ENCODE assay signal across 25 cellular contexts in the genomic region with DNA sequence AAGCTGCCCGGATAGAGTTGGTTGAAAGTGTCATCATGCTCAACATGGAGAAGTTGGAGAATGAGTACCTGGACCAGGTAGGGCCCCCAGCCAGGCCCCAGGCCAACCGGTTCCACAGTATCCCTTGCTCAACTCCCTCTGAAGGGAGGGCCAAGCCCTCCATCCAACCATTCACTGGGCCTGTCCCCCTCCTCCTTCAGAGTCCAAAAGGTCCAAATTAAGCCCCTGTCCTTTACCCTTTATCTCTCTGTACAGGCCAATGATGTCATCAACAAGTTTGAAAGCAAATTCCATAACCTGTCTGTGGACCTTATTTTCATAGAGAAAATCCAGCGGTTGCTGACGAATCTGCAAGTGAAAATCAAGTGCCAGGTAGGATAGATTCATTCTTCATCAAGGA. TPM values are rescaled to one million over a fixed set of nuclear protein-coding genes. Genes with fewer than 3 reads are reported as not detected.
DNase-seq lines count a peak whose midpoint lies in the region; ATAC-seq, FAIRE-seq and TF ChIP-seq lines count a peak whose summit lies in the region.
"Had no signal": no experiment of that assay in that cellular context is flagged by ENCODE, and none has a peak within 500 bp of the region (broad histone marks: within the 10 kb centered on the region; RNA-seq: fewer than 3 reads in every experiment).

No MANE protein-coding gene starts in this region.

- H3K36me3 Mint-ChIP-seq in neural crest cell (ENCODE audit: low read depth) = peaks cover 3% of the 10 kb centered on the region

- in situ Hi-C loops in HepG2 (cut with HindIII; ENCODE audit: extremely low pct_ligation_motif_present, low pct_unique_long_range_greater_than_20kb) (no loop called here), K562 (cut with MboI) (no loop called here)

- H2AFZ ChIP-seq in HepG2 (ENCODE audit: low read length) = no peak overlapping the region
- H2AFZ ChIP-seq in K562 (ENCODE audit: low read depth, low read length) = no peak overlapping the region

- ATAC-seq in HepG2 (peak; percentile 75), right lobe of liver (no peak), K562 (no peak), foreskin keratinocyte (no peak)
- ATAC-seq: A549; CD8-positive, alpha-beta T cell; GM12878 had no signal

- no peaks in the 10 kb centered on the region for H4K20me1 ChIP-seq in HepG2 (ENCODE audit: insufficient read depth, low read length)
- H4K20me1 ChIP-seq in K562 (replicated peaks; ENCODE audit: control insufficient read depth, insufficient read depth, low read length) = no peaks in the 10 kb centered on the region
- H4K20me1 ChIP-seq: BLaER1 treated with 17β-estradiol and CSF1 and Interleukin-3, amounts not matched to agents 10 nM and 100 nM had no signal

- TF ChIP-seq EP300 in HepG2 (IDR thresholded peaks at IDR 0.05; ENCODE audit: low read depth in 2 of 2, low read length in 2 of 2) = no peak
- no peak for TF ChIP-seq EP300 in HepG2 (CRISPR knock-in tag; IDR thresholded peaks at IDR 0.05; ENCODE audit: borderline replicate concordance)
- no peak for TF ChIP-seq EP300 in K562 (IDR thresholded peaks at IDR 0.05; ENCODE audit: low read length)

- H3K9me1 ChIP-seq in K562 (ENCODE audit: control insufficient read depth, insufficient read depth, low read length) = no peaks in the 10 kb centered on the region

- H3K4me3 Mint-ChIP-seq in neural crest cell = no peak overlapping the region
- H3K4me3 Mint-ChIP-seq: B cell; CD4-positive, alpha-beta T cell; CD8-positive, alpha-beta T cell had no signal

- H3K27me3 Mint-ChIP-seq in neural crest cell (ENCODE audit: low read depth) = no peaks in the 10 kb centered on the region
- H3K27me3 Mint-ChIP-seq: B cell; CD4-positive, alpha-beta T cell had no signal

- H3K9me3 ChIP-seq in HepG2 (ENCODE audit: low read length) (no peaks in the 10 kb centered on the region), right lobe of liver (no peaks in the 10 kb centered on the region), K562 (replicated peaks; ENCODE audit: control insufficient read depth, insufficient read depth, low read depth, low read length) (no peaks in the 10 kb centered on the region)
- H3K9me3 ChIP-seq: A549; BLaER1 treated with 17β-estradiol and CSF1 and Interleukin-3, amounts not matched to agents 10 nM and 100 nM had no signal

- CTCF ChIA-PET in HepG2 (lab: Yijun Ruan, JAX; ENCODE audit: low intra/inter-chr PET ratio, low total read pairs) (no interaction called here), K562 (lab: Yijun Ruan, JAX; ENCODE audit: low intra/inter-chr PET ratio) (no interaction called here)

- H3K9ac ChIP-seq in HepG2 (ENCODE audit: insufficient read depth, low read depth, low read length) (no peak overlapping the region), K562 (ENCODE audit: insufficient read depth in 1 of 2, low read depth in 2 of 2, low read length in 2 of 2) (no peak overlapping the region)
- H3K9ac ChIP-seq: BLaER1 treated with 17β-estradiol and CSF1 and Interleukin-3, amounts not matched to agents 10 nM and 100 nM had no signal

- no peak for FAIRE-seq in HepG2 (lab: Jason Lieb, UNC)
- FAIRE-seq in K562 (lab: Jason Lieb, UNC) = no peak
- FAIRE-seq: A549, GM12878, GM12892, GM19239 had no signal

- no peaks in the 10 kb centered on the region for H3K9me3 Mint-ChIP-seq in neural crest cell
- H3K9me3 Mint-ChIP-seq: CD4-positive, alpha-beta T cell; CD8-positive, alpha-beta T cell had no signal

- 52% methylated on average over 4 of the region's 4 CpGs for WGBS in HepG2 (ENCODE audit: low lambda C conversion rate)
- WGBS in right lobe of liver (ENCODE audit: insufficient coverage, low coverage, low lambda C conversion rate, missing lambda C conversion rate) = 74% methylated on average over 3 of the region's 4 CpGs
- 44% methylated on average over 4 of the region's 4 CpGs for WGBS in K562 (ENCODE audit: insufficient coverage, low coverage, missing lambda C conversion rate)

- H3K4me1 Mint-ChIP-seq in neural crest cell = no peaks in the 10 kb centered on the region
- H3K4me1 Mint-ChIP-seq: B cell had no signal

- H3K27me3 ChIP-seq in HepG2 (ENCODE audit: control insufficient read depth in 1 of 2, insufficient read depth in 2 of 2, low read length in 2 of 2) = no peaks in the 10 kb centered on the region
- no peaks in the 10 kb centered on the region for H3K27me3 ChIP-seq in right lobe of liver
- H3K27me3 ChIP-seq in K562 (ENCODE audit: control insufficient read depth in 2 of 2, insufficient read depth in 2 of 2, low read length in 2 of 2) = no peaks in the 10 kb centered on the region
- H3K27me3 ChIP-seq in foreskin keratinocyte = no peaks in the 10 kb centered on the region
- H3K27me3 ChIP-seq: BLaER1 treated with 17β-estradiol and CSF1 and Interleukin-3, amounts not matched to agents 10 nM and 100 nM had no signal

- no peaks in the 10 kb centered on the region for H3K79me2 ChIP-seq in HepG2 (ENCODE audit: insufficient read depth, low read length)
- no peaks in the 10 kb centered on the region for H3K79me2 ChIP-seq in K562 (ENCODE audit: control insufficient read depth, insufficient read depth, low read length)

- BruUV-seq in HepG2 (replicated peaks; lab: Mats Ljungman, UMichigan) (no TSS peak), K562 (replicated peaks; lab: Mats Ljungman, UMichigan) (no TSS peak)

- H3K27ac Mint-ChIP-seq in neural crest cell (ENCODE audit: unreplicated experiment) = peak overlapping the region; percentile 16
- H3K27ac Mint-ChIP-seq: B cell; CD4-positive, alpha-beta T cell; CD8-positive, alpha-beta T cell had no signal

- no peak overlapping the region for H3K27ac ChIP-seq in HepG2 (ENCODE audit: extremely low read length, insufficient read depth, low read length)
- no peak overlapping the region for H3K27ac ChIP-seq in right lobe of liver
- no peak overlapping the region for H3K27ac ChIP-seq in K562 (ENCODE audit: extremely low read depth, low read depth, low read length)
- no peak overlapping the region for H3K27ac ChIP-seq in foreskin keratinocyte
- H3K27ac ChIP-seq: 22Rv1; A549; BLaER1 treated with 17β-estradiol and CSF1 and Interleukin-3, amounts not matched to agents 10 nM and 100 nM; C4-2B had no signal

- H3K4me3 ChIP-seq in HepG2 (replicated peaks in 1 of 3; ENCODE audit: insufficient read depth in 1 of 3, low read depth in 2 of 3, low read length in 3 of 3) = no peak overlapping the region
- no peak overlapping the region for H3K4me3 ChIP-seq in right lobe of liver
- no peak overlapping the region for H3K4me3 ChIP-seq in K562
- H3K4me3 ChIP-seq: A549; BLaER1 treated with 17β-estradiol and CSF1 and Interleukin-3, amounts not matched to agents 10 nM and 100 nM; GM12878 had no signal

- POLR2A ChIA-PET in HepG2 (lab: Yijun Ruan, JAX) = no interaction called here
- POLR2A ChIA-PET in K562 (lab: Yijun Ruan, JAX) = no interaction called here

- 0 out of 2 replicates have a peak overlapping the region, but pooled peaks have one; percentile 13 for H3K4me2 ChIP-seq in HepG2 (ENCODE audit: low read depth, low read length)
- H3K4me2 ChIP-seq in K562 (ENCODE audit: insufficient read depth, low read length) = no peak overlapping the region
- H3K4me2 ChIP-seq: A549; BLaER1 treated with 17β-estradiol and CSF1 and Interleukin-3, amounts not matched to agents 10 nM and 100 nM had no signal

- intact Hi-C loops in HepG2 (cut with micrococcal nuclease; ENCODE audit: unreplicated experiment) (no loop called here), right lobe of liver (cut with DNase I) (no loop called here), K562 (cut with micrococcal nuclease) (no loop called here)

- H3K4me1 ChIP-seq in HepG2 (ENCODE audit: insufficient read depth, low read length) (peaks cover 19% of the 10 kb centered on the region), right lobe of liver (no peaks in the 10 kb centered on the region), K562 (replicated peaks in 1 of 2; ENCODE audit: control insufficient read depth in 2 of 2, insufficient read depth in 2 of 2, low read length in 2 of 2) (no peaks in the 10 kb centered on the region), foreskin keratinocyte (no peaks in the 10 kb centered on the region)
- H3K4me1 ChIP-seq: A549 had no signal

- no peak for TF ChIP-seq POLR2A in HepG2 (IDR thresholded peaks at IDR 0.05; ENCODE audit: insufficient read depth in 1 of 2, low read depth in 2 of 2, low read length in 2 of 2)
- no peak for TF ChIP-seq POLR2A in right lobe of liver (IDR thresholded peaks at IDR 0.05)
- TF ChIP-seq POLR2A in K562 (conservative IDR thresholded peaks at IDR 0.05) = no peak

- TF ChIP-seq CTCF in HepG2 (CRISPR knock-in tag; IDR thresholded peaks at IDR 0.05) (no peak), right lobe of liver (IDR thresholded peaks at IDR 0.05) (no peak), K562 (IDR thresholded peaks at IDR 0.05 in 2 of 3, conservative IDR thresholded peaks at IDR 0.05 in 1 of 3; ENCODE audit: insufficient read depth in 2 of 3, low read depth in 1 of 3, low read length in 3 of 3) (no peak), neural crest cell (conservative IDR thresholded peaks at IDR 0.05) (no peak), foreskin keratinocyte (conservative IDR thresholded peaks at IDR 0.05) (no peak)

- TF ChIP-seq RAD21 in HepG2 (CRISPR knock-in tag; IDR thresholded peaks at IDR 0.05) (no peak), K562 (CRISPR knock-in tag; conservative IDR thresholded peaks at IDR 0.05 in 1 of 2, IDR thresholded peaks at IDR 0.05 in 1 of 2) (no peak)

- DNase-seq in HepG2 (ENCODE audit: low spot score) = peak; percentile 35
- no peak for DNase-seq in right lobe of liver
- no peak for DNase-seq in K562 (ENCODE audit: extremely low read depth in 1 of 4, low spot score in 3 of 4)
- no peak for DNase-seq in neural crest cell (ENCODE audit: low read depth, low spot score)
- DNase-seq in ecto neural progenitor cell (ENCODE audit: low spot score) = no peak
- no peak for DNase-seq in SHP77 (lab: John Stamatoyannopoulos, UW)
- DNase-seq in foreskin keratinocyte = no peak
- DNase-seq: AML-193; CD4-positive, alpha-beta T cell; CD8-positive, alpha-beta T cell; DMS 273 treated with DMSO at 0.1 percent for 48 hours; DMS153; DMS53; DMS79; DND-41; EL; GDM1 had no signal

- H3K36me3 ChIP-seq in HepG2 (replicated peaks in 1 of 2; ENCODE audit: control insufficient read depth in 1 of 2, insufficient read depth in 2 of 2, low read length in 2 of 2) = no peaks in the 10 kb centered on the region
- H3K36me3 ChIP-seq in right lobe of liver = no peaks in the 10 kb centered on the region
- H3K36me3 ChIP-seq in K562 (ENCODE audit: control insufficient read depth, insufficient read depth, low read length) = no peaks in the 10 kb centered on the region
- H3K36me3 ChIP-seq: BLaER1 treated with 17β-estradiol and CSF1 and Interleukin-3, amounts not matched to agents 10 nM and 100 nM had no signal

RNA-seq across cellular contexts. Expression of a gene that starts 47.2 kb away (rescaled TPM):
- total RNA-seq in HepG2 (2016; rRNA removed; fragmentation: Illumina TruSeq; extraction: Trizol) (1.5 and 2.5 TPM in 2 replicates), right lobe of liver (1 to 10 TPM in 3 of 6 experiments, under 1 TPM in 3; 0.31 to 1.5 (median 1.0) TPM), K562 (2014; rRNA removed) (2.5 and 2.7 TPM in 2 replicates), K562 (2014; rRNA removed; fragmentation: Illumina TruSeq; extraction: Trizol) (4.2 and 5.4 TPM in 2 replicates), K562 (2015; rRNA removed; fragmentation: Illumina TruSeq; extraction: Trizol) (3.7 and 5.1 TPM in 2 replicates), K562 (2021) (2.3 TPM in 2 replicates), neural crest cell (6.6 and 10.1 TPM in 2 replicates), foreskin keratinocyte (0.42 and 0.54 TPM in 2 replicates)
- total RNA-seq in HepG2 (2016; cell fraction: cytosol; rRNA removed; fragmentation: Illumina TruSeq; extraction: Trizol; ENCODE audit: low read depth) = 7.5 and 9.6 TPM in 2 replicates
- total RNA-seq in HepG2 (2016; cell fraction: insoluble cytoplasmic fraction; rRNA removed; fragmentation: Illumina TruSeq; extraction: Trizol) = 0.43 and 1.6 TPM in 2 replicates
- total RNA-seq in HepG2 (2016; cell fraction: membrane; rRNA removed; fragmentation: Illumina TruSeq; extraction: Trizol) = 2.1 and 2.3 TPM in 2 replicates
- 2.6 and 4.0 TPM in 2 replicates for total RNA-seq in HepG2 (2016; cell fraction: nucleus; rRNA removed; fragmentation: Illumina TruSeq; extraction: Trizol)
- polyA plus RNA-seq in HepG2 (2011; rRNA removed) (1.7 and 2.2 TPM in 2 replicates), K562 (2011; rRNA removed) (2.0 and 2.8 TPM in 2 replicates), K562 (2014; fragmentation: Illumina TruSeq; extraction: Trizol) (2.0 and 3.2 TPM in 2 replicates), K562 (2014; fragmentation: Nextera tagmentation; extraction: Ambion mirVana) (under 1 TPM; 0.56 to 0.70 TPM), K562 (2014; rRNA removed) (2.7 and 3.9 TPM in 2 replicates), foreskin keratinocyte (0.17 and 0.21 TPM in 2 replicates)
- polyA plus RNA-seq in HepG2 (2011; cell fraction: cytosol; rRNA removed) = 0.23 and 0.51 TPM in 2 replicates
- polyA plus RNA-seq in HepG2 (2011; cell fraction: nucleus; rRNA removed) = 5.7 and 6.8 TPM in 2 replicates
- polyA plus RNA-seq in HepG2 (2012) = 3.1 and 4.3 TPM in 2 replicates
- polyA plus RNA-seq in HepG2 (2016; cell fraction: cytosol; fragmentation: Illumina TruSeq; extraction: Trizol; ENCODE audit: low read depth) = 0.29 and 0.64 TPM in 2 replicates
- 0.76 and 1.0 TPM in 2 replicates for polyA plus RNA-seq in HepG2 (2016; cell fraction: insoluble cytoplasmic fraction; fragmentation: Illumina TruSeq; extraction: Trizol; ENCODE audit: low read depth)
- polyA plus RNA-seq in HepG2 (2016; cell fraction: membrane; fragmentation: Illumina TruSeq; extraction: Trizol; ENCODE audit: low read depth) = 0.94 and 1.2 TPM in 2 replicates
- polyA plus RNA-seq in HepG2 (2016; cell fraction: nucleus; fragmentation: Illumina TruSeq; extraction: Trizol; ENCODE audit: insufficient read depth, low read depth) = 7.2 and 9.1 TPM in 2 replicates
- 1.7 and 4.3 TPM in 2 replicates for polyA minus RNA-seq in HepG2 (2011; rRNA and poly(A)+ RNA removed; ENCODE audit: low replicate concordance)
- polyA minus RNA-seq in HepG2 (2011; cell fraction: cytosol; rRNA and poly(A)+ RNA removed) = 1.9 TPM in 1 of 2 replicates, not detected in the other
- polyA minus RNA-seq in HepG2 (2011; cell fraction: nucleus; rRNA and poly(A)+ RNA removed) = 8.9 and 9.3 TPM in 2 replicates
- 15.0 and 22.8 TPM in 2 replicates for total RNA-seq in K562 (2011; cell fraction: chromatin; rRNA removed; ENCODE audit: low replicate concordance)
- 5.7 and 7.5 TPM in 2 replicates for total RNA-seq in K562 (2011; cell fraction: nucleolus; rRNA removed)
- 11.6 and 12.4 TPM in 2 replicates for total RNA-seq in K562 (2011; cell fraction: nucleoplasm; rRNA removed)
- 0.40 and 0.75 TPM in 2 replicates for polyA plus RNA-seq in K562 (2011; cell fraction: cytosol; rRNA removed)
- 6.6 and 10.3 TPM in 2 replicates for polyA plus RNA-seq in K562 (2011; cell fraction: nucleus; rRNA removed)
- polyA plus RNA-seq in K562 (2012) = 2.6 and 2.7 TPM in 2 replicates
- polyA minus RNA-seq in K562 (2011; rRNA and poly(A)+ RNA removed) = 3.2 and 6.5 TPM in 2 replicates
- polyA minus RNA-seq in K562 (2011; cell fraction: cytosol; rRNA and poly(A)+ RNA removed) = 2.3 and 2.6 TPM in 2 replicates
- polyA minus RNA-seq in K562 (2011; cell fraction: nucleus; rRNA and poly(A)+ RNA removed) = 7.0 and 17.3 TPM in 2 replicates

RNA-seq across cellular contexts. Expression of a gene that starts 57.3 kb away (rescaled TPM):
- 15.5 and 21.7 TPM in 2 replicates for total RNA-seq in HepG2 (2016; rRNA removed; fragmentation: Illumina TruSeq; extraction: Trizol)
- total RNA-seq in HepG2 (2016; cell fraction: cytosol; rRNA removed; fragmentation: Illumina TruSeq; extraction: Trizol; ENCODE audit: low read depth) = 1.6 and 2.6 TPM in 2 replicates
- total RNA-seq in HepG2 (2016; cell fraction: insoluble cytoplasmic fraction; rRNA removed; fragmentation: Illumina TruSeq; extraction: Trizol) = 15.0 and 22.9 TPM in 2 replicates
- 5.1 and 6.1 TPM in 2 replicates for total RNA-seq in HepG2 (2016; cell fraction: membrane; rRNA removed; fragmentation: Illumina TruSeq; extraction: Trizol)
- 15.3 and 16.3 TPM in 2 replicates for total RNA-seq in HepG2 (2016; cell fraction: nucleus; rRNA removed; fragmentation: Illumina TruSeq; extraction: Trizol)
- 9.8 and 10.3 TPM in 2 replicates for polyA plus RNA-seq in HepG2 (2011; rRNA removed)
- polyA plus RNA-seq in HepG2 (2011; cell fraction: cytosol; rRNA removed) = 4.9 and 7.9 TPM in 2 replicates
- polyA plus RNA-seq in HepG2 (2011; cell fraction: nucleus; rRNA removed) = 8.9 and 10.2 TPM in 2 replicates
- polyA plus RNA-seq in HepG2 (2012) = 11.0 and 11.8 TPM in 2 replicates
- 0.72 and 0.84 TPM in 2 replicates for polyA plus RNA-seq in HepG2 (2016; cell fraction: cytosol; fragmentation: Illumina TruSeq; extraction: Trizol; ENCODE audit: low read depth)
- 15.1 and 16.3 TPM in 2 replicates for polyA plus RNA-seq in HepG2 (2016; cell fraction: insoluble cytoplasmic fraction; fragmentation: Illumina TruSeq; extraction: Trizol; ENCODE audit: low read depth)
- 1.6 and 1.8 TPM in 2 replicates for polyA plus RNA-seq in HepG2 (2016; cell fraction: membrane; fragmentation: Illumina TruSeq; extraction: Trizol; ENCODE audit: low read depth)
- 15.5 and 20.4 TPM in 2 replicates for polyA plus RNA-seq in HepG2 (2016; cell fraction: nucleus; fragmentation: Illumina TruSeq; extraction: Trizol; ENCODE audit: insufficient read depth, low read depth)
- polyA minus RNA-seq in HepG2 (2011; rRNA and poly(A)+ RNA removed; ENCODE audit: low replicate concordance) = 0.87 and 4.8 TPM in 2 replicates
- 8.4 TPM in 2 replicates for polyA minus RNA-seq in HepG2 (2011; cell fraction: cytosol; rRNA and poly(A)+ RNA removed)
- 22.1 and 28.2 TPM in 2 replicates for polyA minus RNA-seq in HepG2 (2011; cell fraction: nucleus; rRNA and poly(A)+ RNA removed)
- 1 to 10 TPM; 4.2 to 8.7 (median 6.8) TPM for total RNA-seq in right lobe of liver
- total RNA-seq in K562 (2011; cell fraction: chromatin; rRNA removed; ENCODE audit: low replicate concordance) = 3.0 and 5.1 TPM in 2 replicates
- 1.5 and 2.1 TPM in 2 replicates for total RNA-seq in K562 (2011; cell fraction: nucleolus; rRNA removed)
- total RNA-seq in K562 (2011; cell fraction: nucleoplasm; rRNA removed) = 2.3 and 3.0 TPM in 2 replicates
- total RNA-seq in K562 (2014; rRNA removed) = 3.8 and 3.9 TPM in 2 replicates
- total RNA-seq in K562 (2014; rRNA removed; fragmentation: Illumina TruSeq; extraction: Trizol) = 7.7 and 7.8 TPM in 2 replicates
- 7.1 and 7.6 TPM in 2 replicates for total RNA-seq in K562 (2015; rRNA removed; fragmentation: Illumina TruSeq; extraction: Trizol)
- 6.0 and 6.1 TPM in 2 replicates for total RNA-seq in K562 (2021)
- 5.0 and 5.2 TPM in 2 replicates for polyA plus RNA-seq in K562 (2011; rRNA removed)
- 1.4 and 2.7 TPM in 2 replicates for polyA plus RNA-seq in K562 (2011; cell fraction: cytosol; rRNA removed)
- 3.0 and 4.2 TPM in 2 replicates for polyA plus RNA-seq in K562 (2011; cell fraction: nucleus; rRNA removed)
- 5.0 and 8.7 TPM in 2 replicates for polyA plus RNA-seq in K562 (2012)
- 6.2 and 6.4 TPM in 2 replicates for polyA plus RNA-seq in K562 (2014; fragmentation: Illumina TruSeq; extraction: Trizol)
- 1 to 10 TPM; 2.2 to 2.3 TPM for polyA plus RNA-seq in K562 (2014; fragmentation: Nextera tagmentation; extraction: Ambion mirVana)
- 3.8 and 3.9 TPM in 2 replicates for polyA plus RNA-seq in K562 (2014; rRNA removed)
- 7.2 and 8.5 TPM in 2 replicates for polyA minus RNA-seq in K562 (2011; rRNA and poly(A)+ RNA removed)
- 2.3 and 3.4 TPM in 2 replicates for polyA minus RNA-seq in K562 (2011; cell fraction: cytosol; rRNA and poly(A)+ RNA removed)
- polyA minus RNA-seq in K562 (2011; cell fraction: nucleus; rRNA and poly(A)+ RNA removed) = 2.6 and 4.0 TPM in 2 replicates
- 1.5 and 1.6 TPM in 2 replicates for total RNA-seq in neural crest cell
- 16.7 and 16.9 TPM in 2 replicates for total RNA-seq in foreskin keratinocyte
- 6.8 and 7.2 TPM in 2 replicates for polyA plus RNA-seq in foreskin keratinocyte
